Comparison of ENCODE assay signal across 8 cellular contexts in the genomic region with DNA sequence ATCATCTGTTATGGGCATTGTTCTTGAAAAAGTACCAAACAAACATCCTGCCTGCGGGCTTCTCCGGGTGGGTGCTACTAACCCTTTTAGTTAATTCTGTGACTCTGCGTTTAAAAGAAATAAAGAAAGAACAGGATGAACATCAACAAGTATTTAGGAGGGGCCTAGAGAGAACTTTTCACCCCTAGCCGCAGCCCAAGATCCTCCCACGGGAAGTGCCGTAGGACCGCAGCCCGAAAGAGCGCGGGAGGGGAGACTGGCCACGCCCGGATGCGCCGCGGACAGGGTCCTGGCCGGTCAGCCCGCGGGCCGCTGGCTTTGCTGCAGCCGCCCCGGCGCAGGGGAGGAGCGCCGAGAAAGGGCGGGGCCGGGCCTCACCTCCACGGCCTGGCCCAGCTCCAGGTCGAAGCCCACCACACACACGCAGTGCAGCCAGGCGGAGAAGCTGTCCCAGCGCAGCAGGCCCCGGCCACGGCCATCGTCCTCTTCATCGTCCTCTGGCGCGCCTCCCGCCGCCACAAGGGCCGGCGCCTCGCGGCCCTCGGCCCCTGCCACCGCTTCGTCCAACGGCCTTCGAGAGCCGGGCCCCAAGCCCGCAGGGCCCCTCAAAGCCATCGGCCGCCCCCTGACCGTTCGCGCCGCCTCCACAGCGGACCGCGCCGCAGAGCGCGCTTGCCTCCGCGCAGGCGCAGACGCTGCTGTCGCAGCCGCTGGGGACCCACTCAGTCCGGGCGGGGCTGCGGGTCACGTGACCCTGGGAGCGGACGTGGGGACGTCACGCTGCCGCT.
DNase-seq lines count a peak whose midpoint lies in the region; ATAC-seq lines count a peak whose summit lies in the region.

TSS of gene DENND6A (minus strand) at position 674 of the 788 bp plus-strand sequence. CDS start at position 615, 59 bp downstream.

- ATAC-seq in GM19467 (IDR thresholded peaks at IDR 0.05; ENCODE audit: unreplicated experiment): peak; percentile 77

- DNase-seq in CMK (ENCODE audit: low read depth) (peak; percentile 90), HS-27A (ENCODE audit: low read depth) (peak; percentile 81), medulla oblongata (ENCODE audit: extremely low spot score) (peak; percentile 96)
- peak; percentile 91 for DNase-seq in NK-92 treated with Interleukin-12 subunit alpha and Interleukin-12 subunit beta, amount 100 ng/mL, for 24 hours (lab: John Stamatoyannopoulos, UW)
- peak; percentile 97 for DNase-seq in activated CD8-positive, alpha-beta memory T cell treated with anti-CD3 and anti-CD28 coated beads for 24 hours
- DNase-seq in effector CD8-positive, alpha-beta T cell (lab: John Stamatoyannopoulos, UW): peak; percentile 92
- peak; percentile 94 for DNase-seq in stimulated activated CD4-positive, alpha-beta T cell treated with anti-CD3 and anti-CD28 coated beads, TNF-alpha, amount 100 ng/mL, for 48 hours (ENCODE audit: low read depth in 3 of 3)

Comparison
In these comparisons a context has a peak if more than half of its experiments do, and no peak if none do; other contexts are left out.
1. Peak in every context shown above with its lines: DNase-seq and ATAC-seq.